In the genomic region with DNA sequence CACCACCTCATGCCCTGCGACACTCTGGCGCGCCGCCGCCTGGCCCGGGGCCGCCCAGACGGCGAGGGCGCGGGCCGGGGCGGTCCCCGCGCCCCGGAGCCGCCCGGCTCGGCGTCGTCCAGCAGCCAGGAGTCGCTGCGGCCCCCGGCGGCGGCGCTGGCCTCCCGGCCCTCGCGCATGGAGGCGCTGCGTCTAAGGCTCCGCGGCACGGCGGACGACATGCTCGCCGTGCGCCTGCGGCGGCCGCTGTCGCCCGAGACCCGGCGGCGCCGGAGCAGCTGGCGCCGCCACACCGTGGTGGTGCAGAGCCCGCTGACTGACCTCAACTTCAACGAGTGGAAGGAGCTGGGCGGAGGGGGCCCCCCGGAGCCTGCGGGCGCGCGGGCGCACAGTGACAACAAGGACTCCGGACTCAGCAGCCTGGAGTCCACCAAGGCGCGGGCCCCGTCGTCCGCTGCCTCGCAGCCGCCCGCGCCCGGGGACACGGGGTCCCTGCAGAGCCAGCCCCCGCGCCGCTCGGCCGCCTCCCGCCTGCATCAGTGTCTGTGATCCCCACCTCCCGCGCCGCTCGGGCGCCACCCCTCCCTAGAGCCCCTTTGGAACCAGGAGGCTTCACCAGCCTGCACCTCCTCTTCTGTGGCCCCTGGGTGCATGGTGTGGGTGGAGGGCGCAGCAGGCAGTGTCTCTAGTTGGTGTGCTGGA, we compare ENCODE assay signal across 9 cellular contexts.
DNase-seq lines count a peak whose midpoint lies in the region; ATAC-seq and TF ChIP-seq lines count a peak whose summit lies in the region.
"Had no signal": no experiment of that assay in that cellular context is flagged by ENCODE, and none has a peak within 500 bp of the region (broad histone marks: within the 10 kb centered on the region; RNA-seq: fewer than 3 reads in every experiment).

No MANE protein-coding gene starts in this region.

- H3K4me1 ChIP-seq in CD4-positive, alpha-beta memory T cell (ENCODE audit: insufficient read depth, low read length): peaks cover 7% of the 10 kb centered on the region

- no peaks in the 10 kb centered on the region for H3K9me3 Mint-ChIP-seq in CD4-positive, alpha-beta memory T cell
- no peaks in the 10 kb centered on the region for H3K9me3 Mint-ChIP-seq in nephron

- H3K36me3 Mint-ChIP-seq in CD4-positive, alpha-beta memory T cell: no peaks in the 10 kb centered on the region
- peaks cover 4% of the 10 kb centered on the region for H3K36me3 Mint-ChIP-seq in nephron (ENCODE audit: low read depth)

- H3K27me3 ChIP-seq in CD4-positive, alpha-beta memory T cell (ENCODE audit: insufficient read depth, low read length): peaks cover 11% of the 10 kb centered on the region

- POLR2A ChIA-PET in CD4-positive, alpha-beta memory T cell (lab: Charles Lee; ENCODE audit: partially characterized antibody): no interaction called here

- peak overlapping the region; percentile 4 to 77 (median 58) for H3K4me3 Mint-ChIP-seq in CD4-positive, alpha-beta memory T cell
- H3K4me3 Mint-ChIP-seq in nephron: peak overlapping the region; percentile 61 to 72 (median 67)

- DNase-seq in CD4-positive, alpha-beta memory T cell: no peak
- DNase-seq in fibroblast of gingiva (ENCODE audit: low read depth): peak; percentile 32
- no peak for DNase-seq in NCI-H526 (lab: John Stamatoyannopoulos, UW)
- DNase-seq in SIG-M5 treated with dmso at 0.1 percent for 504 hours (lab: John Stamatoyannopoulos, UW; ENCODE audit: unreplicated experiment): no peak
- no peak for DNase-seq in NCI-H526 treated with DMSO at 0.1 percent for 48 hours (lab: John Stamatoyannopoulos, UW)
- DNase-seq: NCI-H748 treated with DMSO at 0.1 percent for 48 hours had no signal

- intact Hi-C loops in CD4-positive, alpha-beta memory T cell (cut with micrococcal nuclease): no loop called here

- no peak overlapping the region for H3K27ac Mint-ChIP-seq in CD4-positive, alpha-beta memory T cell
- no peak overlapping the region for H3K27ac Mint-ChIP-seq in nephron

- no peaks in the 10 kb centered on the region for H3K36me3 ChIP-seq in CD4-positive, alpha-beta memory T cell (ENCODE audit: insufficient read depth, low read length)

- peak; percentile 41; the same call in 1 of the 2 replicates for TF ChIP-seq CTCF in LNCAP (IDR thresholded peaks at IDR 0.05)
- TF ChIP-seq CTCF in nephron (IDR thresholded peaks at IDR 0.05; ENCODE audit: unreplicated experiment in 3 of 3): no peak

- no peaks in the 10 kb centered on the region for H3K9me3 ChIP-seq in CD4-positive, alpha-beta memory T cell (ENCODE audit: control insufficient read depth in 1 of 2, low read length in 2 of 2)

- H3K27me3 Mint-ChIP-seq in CD4-positive, alpha-beta memory T cell: peaks cover 27 to 48% of the 10 kb centered on the region in 2 donors
- H3K27me3 Mint-ChIP-seq in nephron (ENCODE audit: low read depth): peaks cover 45% of the 10 kb centered on the region

- CTCF ChIA-PET in CD4-positive, alpha-beta memory T cell (lab: Charles Lee; ENCODE audit: partially characterized antibody): no interaction called here

- peaks cover 3 to 21% (median 9%) of the 10 kb centered on the region in 4 donors for H3K4me1 Mint-ChIP-seq in CD4-positive, alpha-beta memory T cell
- peaks cover 34% of the 10 kb centered on the region for H3K4me1 Mint-ChIP-seq in nephron

- H3K27ac ChIP-seq in CD4-positive, alpha-beta memory T cell (ENCODE audit: low read depth, low read length): no peak overlapping the region

- ATAC-seq in HG03521 (IDR thresholded peaks at IDR 0.05; ENCODE audit: unreplicated experiment): no peak

- H3K4me3 ChIP-seq in CD4-positive, alpha-beta memory T cell (ENCODE audit: low read length in 2 of 2): no peak overlapping the region
